ENCODE assay signal across 8 cellular contexts in the genomic region with DNA sequence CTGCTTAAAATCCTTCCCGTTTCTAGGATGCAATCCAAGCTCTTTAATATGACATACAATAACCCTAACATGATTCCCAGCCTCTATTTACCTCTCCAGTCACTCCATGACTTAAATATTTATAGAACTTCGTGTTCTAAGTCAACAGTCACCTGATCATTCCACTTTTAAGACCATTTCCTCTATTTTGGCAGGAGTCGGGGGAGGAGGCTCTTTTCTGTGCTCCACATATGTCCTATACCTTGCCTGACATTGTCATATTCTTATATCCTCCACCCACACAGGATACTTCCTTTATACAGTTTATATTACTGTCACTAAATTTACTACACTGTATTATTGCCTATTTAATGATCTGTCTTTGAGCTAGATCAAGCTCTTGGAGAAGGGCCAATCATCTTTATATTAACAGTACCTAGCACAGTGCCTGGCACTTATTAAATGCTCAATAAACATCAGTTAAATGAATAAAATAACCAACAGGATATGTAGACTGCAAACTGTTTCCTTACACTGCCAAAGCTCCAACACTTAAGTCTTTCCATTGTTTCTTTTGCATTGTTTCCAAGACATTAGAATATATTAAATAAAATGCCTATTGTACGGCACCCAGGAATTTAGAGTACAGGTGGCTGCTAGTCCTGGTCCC. TPM values are rescaled to one million over a fixed set of nuclear protein-coding genes. Genes with fewer than 3 reads are reported as not detected.
A peak's percentile ranks its signal among the peaks of the same experiment; 100 is the strongest.
DNase-seq lines count a peak whose midpoint lies in the region; ATAC-seq, FAIRE-seq and TF ChIP-seq lines count a peak whose summit lies in the region.

No MANE protein-coding gene starts in this region.

- H3K79me2 ChIP-seq in astrocyte (ENCODE audit: insufficient read depth, low read length): peaks cover 77% of the 10 kb centered on the region

- H3K27me3 Mint-ChIP-seq in astrocyte (ENCODE audit: low read depth, unreplicated experiment): no peaks in the 10 kb centered on the region
- H3K27me3 Mint-ChIP-seq in natural killer cell (ENCODE audit: low read depth in 2 of 2): no peaks in the 10 kb centered on the region

- intact Hi-C loops in natural killer cell (cut with micrococcal nuclease) (loop anchor here (5.0 kb wide), 1 partner anchor 1428 kb away; no protein-coding TSS in a partner anchor), sigmoid colon (cut with DNase I) (loop anchor here (2.0 kb wide), 1 partner anchor 28 kb away; no protein-coding TSS in a partner anchor)

- H3K27ac ChIP-seq in BLaER1 (0 out of 2 replicates have a peak overlapping the region, but pooled peaks have one; percentile 99), HUES48 (ENCODE audit: low read depth, low read length) (no peak overlapping the region), astrocyte (ENCODE audit: low read depth, low read length) (no peak overlapping the region), sigmoid colon (peak overlapping the region in 2 of 4 donors; percentile 28 to 99)

- WGBS in sigmoid colon, 2 donors: 24 to 31% methylated on average over 4 of the region's 4 CpGs

- no peak for TF ChIP-seq EP300 in sigmoid colon (IDR thresholded peaks at IDR 0.05)

- TF ChIP-seq CTCF in astrocyte (IDR thresholded peaks at IDR 0.05; ENCODE audit: insufficient read depth, low read depth, low read length): no peak
- TF ChIP-seq CTCF in natural killer cell (IDR thresholded peaks at IDR 0.05): no peak
- TF ChIP-seq CTCF in sigmoid colon (IDR thresholded peaks at IDR 0.05): no peak

- H3K4me2 ChIP-seq in BLaER1: peak overlapping the region; percentile 82
- H3K4me2 ChIP-seq in astrocyte (ENCODE audit: low read length): peak overlapping the region; percentile 94

- H3K4me3 ChIP-seq in BLaER1 (peak overlapping the region; percentile 97), HUES48 (ENCODE audit: low read depth, low read length) (peak overlapping the region; percentile 98), astrocyte (ENCODE audit: insufficient read depth, low read depth, low read length) (peak overlapping the region; percentile 91), sigmoid colon (peak overlapping the region in 2 of 4 donors; percentile 68 to 93)

- FAIRE-seq in astrocyte (lab: Jason Lieb, UNC): no peak

- no peak overlapping the region for H2AFZ ChIP-seq in astrocyte (ENCODE audit: low read depth, low read length)

- H3K9me3 ChIP-seq in BLaER1 (peaks cover 1% of the 10 kb centered on the region; the same call in 1 of the 2 replicates), HUES48 (ENCODE audit: control insufficient read depth, insufficient read depth, low read length) (no peaks in the 10 kb centered on the region), astrocyte (ENCODE audit: insufficient read depth, low read depth, low read length) (no peaks in the 10 kb centered on the region), sigmoid colon (no peaks in the 10 kb centered on the region)

- H3K27ac Mint-ChIP-seq in astrocyte (ENCODE audit: unreplicated experiment) (peak overlapping the region; percentile 10), natural killer cell (peak overlapping the region; percentile 96 to 99)

- H3K36me3 ChIP-seq in BLaER1 (peaks cover 14% of the 10 kb centered on the region; the same call in 1 of the 2 replicates), HUES48 (ENCODE audit: control insufficient read depth, insufficient read depth, low read length) (no peaks in the 10 kb centered on the region), astrocyte (ENCODE audit: insufficient read depth, low read length) (no peaks in the 10 kb centered on the region), sigmoid colon (no peaks in the 10 kb centered on the region)

- peaks cover 69% of the 10 kb centered on the region for H3K4me1 ChIP-seq in BLaER1
- H3K4me1 ChIP-seq in HUES48 (ENCODE audit: control insufficient read depth, insufficient read depth, low read length): peaks cover 55% of the 10 kb centered on the region
- H3K4me1 ChIP-seq in astrocyte (ENCODE audit: insufficient read depth, low read length): peaks cover 18% of the 10 kb centered on the region
- H3K4me1 ChIP-seq in sigmoid colon: peaks cover 0 to 64% (median 61%) of the 10 kb centered on the region in 4 donors

- H3K4me1 Mint-ChIP-seq in astrocyte (ENCODE audit: low read depth, unreplicated experiment): peaks cover 37% of the 10 kb centered on the region
- peaks cover 82 to 84% of the 10 kb centered on the region in 2 donors for H3K4me1 Mint-ChIP-seq in natural killer cell

- no peak for ATAC-seq in natural killer cell
- no peak for ATAC-seq in HG02884 (IDR thresholded peaks at IDR 0.05; ENCODE audit: unreplicated experiment)
- no peak for ATAC-seq in HG02610 (IDR thresholded peaks at IDR 0.05; ENCODE audit: unreplicated experiment)

- H3K9ac ChIP-seq in BLaER1 (peak overlapping the region; percentile 99), HUES48 (ENCODE audit: low read depth, low read length) (no peak overlapping the region), astrocyte (ENCODE audit: low read length) (no peak overlapping the region)

- H3K36me3 Mint-ChIP-seq in astrocyte (ENCODE audit: low read depth, unreplicated experiment) (no peaks in the 10 kb centered on the region), natural killer cell (no peaks in the 10 kb centered on the region)

- H3K9me3 Mint-ChIP-seq in astrocyte (ENCODE audit: unreplicated experiment) (no peaks in the 10 kb centered on the region), natural killer cell (no peaks in the 10 kb centered on the region)

- peak overlapping the region; percentile 98 for H3K4me3 Mint-ChIP-seq in astrocyte (ENCODE audit: unreplicated experiment)
- H3K4me3 Mint-ChIP-seq in natural killer cell: peak overlapping the region; percentile 97

- no peak for TF ChIP-seq POLR2A in sigmoid colon (IDR thresholded peaks at IDR 0.05)

- DNase-seq in astrocyte (ENCODE audit: low read depth) (no peak), natural killer cell (no peak), AG08396 (ENCODE audit: low spot score) (no peak), sigmoid colon (no peak)

- H3K27me3 ChIP-seq in BLaER1: no peaks in the 10 kb centered on the region
- H3K27me3 ChIP-seq in HUES48 (ENCODE audit: control insufficient read depth, insufficient read depth, low read length): no peaks in the 10 kb centered on the region
- H3K27me3 ChIP-seq in astrocyte (ENCODE audit: insufficient read depth, low read length): no peaks in the 10 kb centered on the region
- no peaks in the 10 kb centered on the region for H3K27me3 ChIP-seq in sigmoid colon

- peaks cover 73% of the 10 kb centered on the region for H4K20me1 ChIP-seq in BLaER1
- H4K20me1 ChIP-seq in astrocyte (ENCODE audit: insufficient read depth, low read length): peaks cover 67% of the 10 kb centered on the region

RNA-seq across cellular contexts. Expression of gene ARGLU1, which starts 2.7 kb away (rescaled TPM):
- total RNA-seq in astrocyte (52.3 and 56.9 TPM in 2 replicates), natural killer cell (100 to 1,000 TPM; 158 to 179 (median 161) TPM), sigmoid colon (100 to 1,000 TPM in 2 of 4 donors, 10 to 100 TPM in 2; 88.1 to 196 (median 98.6) TPM)
- 10 to 100 TPM in 2 of 3 donors, 1 to 10 TPM in 1; 7.8 to 87.9 (median 59.2) TPM for polyA plus RNA-seq in sigmoid colon

RNA-seq across cellular contexts. Expression of gene EFNB2, which starts 29.8 kb away (rescaled TPM):
- 93.2 and 93.4 TPM in 2 replicates for total RNA-seq in astrocyte
- total RNA-seq in natural killer cell: under 1 TPM; 0.16 to 0.33 (median 0.33) TPM
- 10 to 100 TPM in 3 of 4 donors, 1 to 10 TPM in 1; 7.2 to 15.0 (median 11.6) TPM for total RNA-seq in sigmoid colon
- polyA plus RNA-seq in sigmoid colon: 10 to 100 TPM in 2 of 3 donors, 1 to 10 TPM in 1; 9.6 to 36.1 (median 13.4) TPM

Comparison
In these comparisons a context has a peak if more than half of its experiments do, and no peak if none do; other contexts are left out.
1. RNA of gene EFNB2, which starts 29.8 kb away (total RNA-seq): 93.2 to 93.4 TPM in astrocyte and 7.2 to 15.0 TPM in sigmoid colon; 0.16 to 0.33 TPM in natural killer cell; every median in the first group is over 4 times any median in the second.